ENCODE assay signal across 1 cellular context in genomic region chr16:49658066-49658465, GRCh38.
TF ChIP-seq lines count a peak whose summit lies in the region.

No MANE protein-coding gene starts in this region.

TF ChIP-seq in HepG2, 621 proteins besides CTCF, POLR2A, EP300 and RAD21 (continued from another document):
- TF ChIP-seq E2F5 (CRISPR knock-in tag; conservative IDR thresholded peaks at IDR 0.05) (no peak), ZNF142 (CRISPR knock-in tag; IDR thresholded peaks at IDR 0.05) (no peak), ARID2 (CRISPR knock-in tag; IDR thresholded peaks at IDR 0.05; ENCODE audit: borderline replicate concordance) (no peak), ZZZ3 (CRISPR knock-in tag; IDR thresholded peaks at IDR 0.05; ENCODE audit: borderline replicate concordance) (no peak), RBM22 (optimal IDR thresholded peaks at IDR 0.05; ENCODE audit: low read length) (no peak), ZNF276 (CRISPR knock-in tag; IDR thresholded peaks at IDR 0.05; ENCODE audit: low read depth) (no peak), SRF (IDR thresholded peaks at IDR 0.05; ENCODE audit: low read depth, low read length) (no peak), E2F2 (CRISPR knock-in tag; IDR thresholded peaks at IDR 0.05; ENCODE audit: borderline replicate concordance) (no peak), HNF4A (CRISPR knock-in tag; IDR thresholded peaks at IDR 0.05) (no peak), STAG1 (CRISPR knock-in tag; IDR thresholded peaks at IDR 0.05) (no peak)
